In the genomic region with DNA sequence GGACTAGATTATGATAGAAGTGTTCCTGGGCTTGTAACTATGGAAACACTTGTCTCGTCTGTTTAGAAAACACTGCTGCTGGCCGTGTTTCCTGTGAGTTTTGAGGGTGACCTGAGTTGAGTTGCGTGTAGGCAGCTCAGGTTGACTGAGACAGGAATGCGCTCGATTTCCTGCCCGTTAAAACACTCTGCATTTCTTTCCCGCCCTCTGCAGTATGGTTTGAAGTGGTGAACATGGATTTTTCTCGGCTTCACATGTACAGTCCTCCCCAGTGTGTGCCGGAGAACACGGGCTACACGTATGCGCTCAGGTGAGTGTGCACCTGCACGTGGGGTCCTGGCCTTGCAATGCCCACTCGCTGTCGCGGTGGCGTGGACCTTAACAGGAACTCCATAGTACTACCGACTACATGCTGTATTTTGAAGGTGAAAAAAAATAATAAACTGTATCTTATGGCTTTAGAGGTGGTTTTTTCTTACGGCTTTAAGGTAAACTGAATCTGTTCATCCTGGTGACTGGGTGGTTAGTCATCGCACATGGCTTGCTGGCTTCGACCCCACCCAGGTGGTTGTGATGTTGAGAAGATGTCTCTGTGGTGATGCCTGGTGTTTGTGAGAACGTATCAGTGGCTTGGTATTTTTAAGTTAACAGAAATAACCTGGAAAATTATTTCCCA, we compare ENCODE assay signal across 9 cellular contexts. TPM values are rescaled to one million over a fixed set of nuclear protein-coding genes. Genes with fewer than 3 reads are reported as not detected.
DNase-seq lines count a peak whose midpoint lies in the region; ATAC-seq and TF ChIP-seq lines count a peak whose summit lies in the region.
"Had no signal": no experiment of that assay in that cellular context is flagged by ENCODE, and none has a peak within 500 bp of the region (broad histone marks: within the 10 kb centered on the region; RNA-seq: fewer than 3 reads in every experiment).

A gene with protein sequence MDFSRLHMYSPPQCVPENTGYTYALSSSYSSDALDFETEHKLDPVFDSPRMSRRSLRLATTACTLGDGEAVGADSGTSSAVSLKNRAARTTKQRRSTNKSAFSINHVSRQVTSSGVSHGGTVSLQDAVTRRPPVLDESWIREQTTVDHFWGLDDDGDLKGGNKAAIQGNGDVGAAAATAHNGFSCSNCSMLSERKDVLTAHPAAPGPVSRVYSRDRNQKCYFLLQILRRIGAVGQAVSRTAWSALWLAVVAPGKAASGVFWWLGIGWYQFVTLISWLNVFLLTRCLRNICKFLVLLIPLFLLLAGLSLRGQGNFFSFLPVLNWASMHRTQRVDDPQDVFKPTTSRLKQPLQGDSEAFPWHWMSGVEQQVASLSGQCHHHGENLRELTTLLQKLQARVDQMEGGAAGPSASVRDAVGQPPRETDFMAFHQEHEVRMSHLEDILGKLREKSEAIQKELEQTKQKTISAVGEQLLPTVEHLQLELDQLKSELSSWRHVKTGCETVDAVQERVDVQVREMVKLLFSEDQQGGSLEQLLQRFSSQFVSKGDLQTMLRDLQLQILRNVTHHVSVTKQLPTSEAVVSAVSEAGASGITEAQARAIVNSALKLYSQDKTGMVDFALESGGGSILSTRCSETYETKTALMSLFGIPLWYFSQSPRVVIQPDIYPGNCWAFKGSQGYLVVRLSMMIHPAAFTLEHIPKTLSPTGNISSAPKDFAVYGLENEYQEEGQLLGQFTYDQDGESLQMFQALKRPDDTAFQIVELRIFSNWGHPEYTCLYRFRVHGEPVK (plus strand): TSS at position 185 of the 676 bp plus-strand sequence. CDS start 49 bp downstream, at position 234.

- ATAC-seq in HG02973 (IDR thresholded peaks at IDR 0.05; ENCODE audit: unreplicated experiment) (peak; percentile 51), T-helper 17 cell (peak; percentile 88), GM21528 (IDR thresholded peaks at IDR 0.05; ENCODE audit: low FRiP score, unreplicated experiment) (no peak)

- TF ChIP-seq CTCF in GM13976 (IDR thresholded peaks at IDR 0.05; ENCODE audit: borderline replicate concordance, control extremely low read depth, extremely low read depth, insufficient read depth, missing control alignments) (no peak), brain (conservative IDR thresholded peaks at IDR 0.05) (no peak)

- H3K9me3 ChIP-seq in T-helper 17 cell (ENCODE audit: control insufficient read depth, low read length, poor library complexity, severe bottlenecking), result no peaks in the 10 kb centered on the region

- H3K27ac ChIP-seq in layer of hippocampus (ENCODE audit: low read depth, low read length), result peak within 1 kb of the TSS; percentile 81

- H3K36me3 Mint-ChIP-seq in T-helper 17 cell (ENCODE audit: low read depth) (no peaks in the 10 kb centered on the region), brain (peaks cover 42% of the 10 kb centered on the region)

- peak within 1 kb of the TSS; percentile 87 for H3K4me3 Mint-ChIP-seq in T-helper 17 cell
- H3K4me3 Mint-ChIP-seq in brain, result peak within 1 kb of the TSS; percentile 36 to 64 (median 41)
- H3K4me3 Mint-ChIP-seq: dendritic cell treated with granulocyte-macrophage colony-stimulating factor and Interleukin-4, amounts not matched to agents 40 ng/mL and 50 ng/mL, for 4 days had no signal

- DNase-seq in GM13976 (ENCODE audit: low spot score) (peak; percentile 75), T-helper 17 cell (peak in 2 of 3 donors; percentile 35 to 36), NCI-H1436 treated with DMSO at 0.1 percent for 48 hours (lab: John Stamatoyannopoulos, UW) (no peak)
- DNase-seq in stimulated activated CD4-positive, alpha-beta T cell treated with anti-CD3 and anti-CD28 coated beads, Interleukin-4, amount 100 ng/mL, for 24 hours, result peak; percentile 76

- peaks cover 38% of the 10 kb centered on the region for H3K4me1 Mint-ChIP-seq in T-helper 17 cell
- peaks cover 79% of the 10 kb centered on the region for H3K4me1 Mint-ChIP-seq in brain

- H3K27me3 Mint-ChIP-seq in T-helper 17 cell (no peaks in the 10 kb centered on the region), brain (peaks cover 2% of the 10 kb centered on the region)

- H3K27ac Mint-ChIP-seq in T-helper 17 cell (peak within 1 kb of the TSS; percentile 95), brain (peak within 1 kb of the TSS; percentile 59 to 95 (median 82))
- H3K27ac Mint-ChIP-seq: dendritic cell treated with granulocyte-macrophage colony-stimulating factor and Interleukin-4, amounts not matched to agents 40 ng/mL and 50 ng/mL, for 4 days had no signal

- no peaks in the 10 kb centered on the region for H3K9me3 Mint-ChIP-seq in brain
- H3K9me3 Mint-ChIP-seq: dendritic cell treated with granulocyte-macrophage colony-stimulating factor and Interleukin-4, amounts not matched to agents 40 ng/mL and 50 ng/mL, for 4 days had no signal

- no peaks in the 10 kb centered on the region for H3K27me3 ChIP-seq in layer of hippocampus (ENCODE audit: control insufficient read depth, insufficient read depth, low read length)

- in situ Hi-C loops in GM13976 (cut with MboI; ENCODE audit: low sequenced_read_pairs, unreplicated experiment), result no loop called here

RNA-seq across cellular contexts. Expression of the gene that starts here (rescaled TPM):
- 10 to 100 TPM; 89.7 to 97.5 TPM for total RNA-seq in T-helper 17 cell
- 128 TPM for polyA plus RNA-seq in brain (ENCODE audit: insufficient read depth, low read depth, low replicate concordance)
